Comparison of ENCODE assay signal across 11 cellular contexts in the genomic region with DNA sequence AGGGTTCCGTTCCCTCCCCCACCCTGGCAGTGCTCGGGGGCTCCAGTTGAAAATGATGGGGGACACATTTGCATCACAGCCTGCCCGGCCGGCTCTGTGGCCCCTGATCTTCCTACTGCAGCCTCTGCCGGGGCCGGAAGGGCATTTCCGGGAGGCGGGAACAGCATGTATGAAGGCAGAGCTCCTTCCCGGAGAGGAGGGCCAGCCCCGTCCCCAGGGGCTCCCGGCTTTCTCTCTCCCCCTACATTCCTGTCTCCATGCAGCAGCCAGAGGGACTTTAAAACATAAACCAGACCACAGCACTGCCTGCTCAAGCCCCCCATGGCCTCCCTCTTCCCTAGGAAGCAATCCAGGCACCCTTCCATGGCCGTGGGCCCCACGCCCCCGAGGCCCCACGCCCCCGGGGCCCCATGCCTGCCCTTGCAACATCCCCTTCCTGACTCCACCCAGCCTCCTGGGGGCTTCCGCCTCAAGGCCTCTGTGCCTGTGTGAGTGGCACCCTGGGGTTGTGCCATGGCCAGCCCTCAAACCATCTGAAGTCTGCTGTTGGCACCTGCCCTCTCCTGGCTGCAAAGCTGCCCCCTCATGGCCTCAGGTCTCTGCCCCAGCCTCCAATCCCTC.
A peak's percentile ranks its signal among the peaks of the same experiment; 100 is the strongest.
DNase-seq lines count a peak whose midpoint lies in the region; ATAC-seq, FAIRE-seq and TF ChIP-seq lines count a peak whose summit lies in the region.
"Had no signal": no experiment of that assay in that cellular context is flagged by ENCODE, and none has a peak within 500 bp of the region (broad histone marks: within the 10 kb centered on the region; RNA-seq: fewer than 3 reads in every experiment).

No MANE protein-coding gene starts in this region.

- H3K36me3 ChIP-seq in SK-N-MC (ENCODE audit: insufficient read depth, low read length) (no peaks in the 10 kb centered on the region), gastroesophageal sphincter (no peaks in the 10 kb centered on the region), osteoblast (ENCODE audit: insufficient read depth, low read length) (no peaks in the 10 kb centered on the region)

- H3K27me3 ChIP-seq in gastroesophageal sphincter (no peaks in the 10 kb centered on the region), osteoblast (ENCODE audit: insufficient read depth, low read length) (peaks cover 28% of the 10 kb centered on the region)

- peak; percentile 23 to 29 for DNase-seq in AML-193 (lab: John Stamatoyannopoulos, UW)
- DNase-seq in SK-N-MC (ENCODE audit: low read depth, low spot score) = peak; percentile 8
- peak; percentile 90 for DNase-seq in osteoblast (ENCODE audit: insufficient read length, low spot score, missing footprints)
- DNase-seq in NCI-H146 treated with DMSO at 0.1 percent for 48 hours (lab: John Stamatoyannopoulos, UW; ENCODE audit: unreplicated experiment) = no peak
- no peak for DNase-seq in urothelium cell line (ENCODE audit: low spot score)
- DNase-seq: NCI-H2107; stimulated activated CD4-positive, alpha-beta T cell treated with anti-CD3 and anti-CD28 coated beads, Interleukin-4, amount 100 ng/mL, for 1 hour had no signal

- H4K20me1 ChIP-seq in osteoblast (ENCODE audit: insufficient read depth, low read length) = no peaks in the 10 kb centered on the region

- peak; percentile 71 for ATAC-seq in gastroesophageal sphincter
- ATAC-seq in HG02938 (IDR thresholded peaks at IDR 0.05; ENCODE audit: unreplicated experiment) = no peak
- ATAC-seq in HG02610 (IDR thresholded peaks at IDR 0.05; ENCODE audit: unreplicated experiment) = no peak
- ATAC-seq: GM12878 had no signal

- H3K9me3 ChIP-seq in SK-N-MC (ENCODE audit: low read depth, low read length) (no peaks in the 10 kb centered on the region), gastroesophageal sphincter (peaks cover 0 to 12% (median 0%) of the 10 kb centered on the region in 3 donors), osteoblast (ENCODE audit: low read depth, low read length) (peaks cover 7% of the 10 kb centered on the region)

- H3K27ac ChIP-seq in SK-N-MC = peak overlapping the region; percentile 57
- peak overlapping the region in 3 of 4 donors; percentile 45 to 62 (median 59) for H3K27ac ChIP-seq in gastroesophageal sphincter
- no peak overlapping the region for H3K27ac ChIP-seq in osteoblast (ENCODE audit: low read depth, low read length)

- TF ChIP-seq EP300 in gastroesophageal sphincter (IDR thresholded peaks at IDR 0.05) = no peak

- TF ChIP-seq CTCF in gastroesophageal sphincter (IDR thresholded peaks at IDR 0.05) = no peak
- no peak for TF ChIP-seq CTCF in osteoblast (IDR thresholded peaks at IDR 0.05; ENCODE audit: extremely low read depth, low read depth, low read length)

- no peak for FAIRE-seq in urothelium cell line (lab: Jason Lieb, UNC)
- FAIRE-seq: GM12878 had no signal

- H3K4me1 ChIP-seq in gastroesophageal sphincter = peaks cover 4 to 34% (median 22%) of the 10 kb centered on the region in 3 donors
- H3K4me1 ChIP-seq in osteoblast (ENCODE audit: insufficient read depth, low read length) = peaks cover 2% of the 10 kb centered on the region

- peak overlapping the region; percentile 18 for H3K4me2 ChIP-seq in osteoblast (ENCODE audit: insufficient read depth, low read length)

- WGBS in gastroesophageal sphincter (ENCODE audit: low coverage in 1 of 2), 2 donors = 21 to 43% methylated on average over 1 to 3 of the region's 17 CpGs

- H3K4me3 ChIP-seq in SK-N-MC = peak overlapping the region; percentile 69
- H3K4me3 ChIP-seq in gastroesophageal sphincter = peak overlapping the region in 1 of 2 donors; percentile 31
- no peak overlapping the region for H3K4me3 ChIP-seq in osteoblast (ENCODE audit: insufficient read depth, low read length)
- H3K4me3 ChIP-seq: GM12878 had no signal

- H2AFZ ChIP-seq in osteoblast (ENCODE audit: low read length) = peak overlapping the region; percentile 47

- no peak for TF ChIP-seq POLR2A in gastroesophageal sphincter (IDR thresholded peaks at IDR 0.05)

- peak overlapping the region; percentile 55 for H3K9ac ChIP-seq in SK-N-MC (ENCODE audit: insufficient read length)

- H3K79me2 ChIP-seq in osteoblast (ENCODE audit: insufficient read depth, low read length) = no peaks in the 10 kb centered on the region

Comparison
In these comparisons a context has a peak if more than half of its experiments do, and no peak if none do; other contexts are left out.
1. DNase-seq: peak in AML-193 (2 of 2), SK-N-MC (single experiment) and osteoblast (single experiment); none in NCI-H146 treated with DMSO at 0.1 percent for 48 hours (single experiment) and urothelium cell line (single experiment).